In genomic region chr9:128266868-128267590, GRCh38 we compare ENCODE assay signal across 1 cellular context.
TF ChIP-seq lines count a peak whose summit lies in the region.

No MANE protein-coding gene starts in this region.

TF ChIP-seq in HepG2, 621 proteins besides CTCF, POLR2A, EP300 and RAD21:
- TF ChIP-seq MNT (IDR thresholded peaks at IDR 0.05) = peak; percentile 86
- TF ChIP-seq FOXA1 (IDR thresholded peaks at IDR 0.05) = no peak
- no peak for TF ChIP-seq FOXA1 (CRISPR knock-in tag; IDR thresholded peaks at IDR 0.05)
